Comparison of ENCODE assay signal across 7 cellular contexts in genomic region chr1:221794079-221794670, GRCh38. TPM values are rescaled to one million over a fixed set of nuclear protein-coding genes. Genes with fewer than 3 reads are reported as not detected.
DNase-seq lines count a peak whose midpoint lies in the region; ATAC-seq lines count a peak whose summit lies in the region.

No MANE protein-coding gene starts in this region.

- peak; percentile 61 for ATAC-seq in GM18508 (IDR thresholded peaks at IDR 0.05; ENCODE audit: insufficient read depth, unreplicated experiment)
- peak; percentile 63 for ATAC-seq in GM21717 (IDR thresholded peaks at IDR 0.05; ENCODE audit: unreplicated experiment)

- DNase-seq in M059J (ENCODE audit: low read depth) (peak; percentile 62), kidney tubule cell (ENCODE audit: low spot score) (peak; percentile 95), cerebellum (ENCODE audit: low spot score) (no peak), iPS-NIHi7 (ENCODE audit: extremely low spot score) (no peak), HT-29 (ENCODE audit: low spot score) (no peak)

RNA-seq across cellular contexts. Expression of gene DUSP10, which starts 52.3 kb away (rescaled TPM):
- 44.3 and 51.8 TPM in 2 replicates for total RNA-seq in M059J (2014; rRNA removed; shearing (Covaris generic))
- total RNA-seq in cerebellum, result 4.4 TPM
- 2.2 and 4.2 TPM in 2 replicates for total RNA-seq in HT-29 (2014; rRNA removed; shearing (Covaris generic))

Comparison
In these comparisons a context has a peak if more than half of its experiments do, and no peak if none do; other contexts are left out.
1. DNase-seq: peak in M059J (single experiment) and kidney tubule cell (single experiment); none in cerebellum (single experiment), iPS-NIHi7 (single experiment) and HT-29 (single experiment).